In genomic region chr18:9818423-9818734, GRCh38 we compare ENCODE assay signal across 20 cellular contexts.
"Had no signal": no experiment of that assay in that cellular context is flagged by ENCODE, and none has a peak within 500 bp of the region (broad histone marks: within the 10 kb centered on the region; RNA-seq: fewer than 3 reads in every experiment).

No MANE protein-coding gene starts in this region.

- FAIRE-seq: keratinocyte had no signal

- H3K36me3 ChIP-seq: thoracic aorta, uterus had no signal

- H3K9ac ChIP-seq: parathyroid adenoma had no signal

- H3K27me3 ChIP-seq: foreskin keratinocyte, sigmoid colon, tibial nerve, upper lobe of right lung, uterus had no signal

- H2AFZ ChIP-seq: parathyroid adenoma had no signal

- DNase-seq: cortex of kidney; effector memory CD8-positive, alpha-beta T cell; foreskin keratinocyte; glutamatergic neuron; right cardiac atrium; sigmoid colon; stimulated activated CD4-positive, alpha-beta T cell treated with anti-CD3 and anti-CD28 coated beads, Interleukin-15, amount 100 ng/mL, for 24 hours; stimulated activated CD4-positive, alpha-beta T cell treated with anti-CD3 and anti-CD28 coated beads, Interleukin-2, amount 100 ng/mL, for 48 hours; stimulated activated naive B cell treated with anti-CD40 and anti-IgM and Interleukin-4, amounts not matched to agents 10 μg/mL and 1 μg/mL and 100 μg/mL, for 72 hours; upper lobe of right lung; uterus had no signal

- ATAC-seq: effector memory CD8-positive, alpha-beta T cell; esophagus mucosa; foreskin keratinocyte; natural killer cell treated with Interleukin-12 subunit alpha and Interleukin-12 subunit beta and Interleukin-15 and Interleukin-18, amount 100 ng/mL, for 72 hours; right cardiac atrium; stimulated activated naive B cell treated with anti-CD40 and anti-IgM and Interleukin-4, amounts not matched to agents 10 μg/mL and 1 μg/mL and 100 μg/mL, for 72 hours; upper lobe of right lung had no signal

- H3K4me3 ChIP-seq: lung, sigmoid colon, skin epidermis, thoracic aorta, tibial nerve, upper lobe of right lung, uterus had no signal

- H3K27ac ChIP-seq: epithelial cell of prostate, foreskin keratinocyte, parathyroid adenoma, skin epidermis, thoracic aorta, tibial nerve, upper lobe of right lung, uterus had no signal

- H3K79me2 ChIP-seq: parathyroid adenoma had no signal

- H3K4me1 ChIP-seq: foreskin keratinocyte, parathyroid adenoma, uterus had no signal

- H3K9me3 ChIP-seq: sigmoid colon, thoracic aorta, upper lobe of right lung, uterus had no signal
